Comparison of ENCODE assay signal across 12 cellular contexts in the genomic region with DNA sequence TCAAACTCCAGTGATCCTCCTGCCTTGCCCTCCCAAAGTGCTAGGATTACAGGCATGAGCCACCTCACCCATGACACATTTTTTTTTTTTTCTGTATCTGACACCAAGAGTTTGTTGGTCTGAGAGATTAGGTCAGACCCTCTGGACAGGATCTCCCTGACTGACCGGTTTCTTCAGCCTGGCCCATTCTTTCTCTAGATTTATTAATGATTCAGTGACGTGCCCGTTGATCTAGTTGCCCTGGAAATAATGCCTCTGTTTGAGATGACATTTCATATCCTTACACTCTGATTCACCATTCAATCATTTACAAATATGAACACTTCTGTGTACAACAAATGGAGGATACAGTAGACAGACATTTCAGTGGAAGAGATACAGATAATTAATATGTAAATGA. TPM values are rescaled to one million over a fixed set of nuclear protein-coding genes. Genes with fewer than 3 reads are reported as not detected.
DNase-seq lines count a peak whose midpoint lies in the region; ATAC-seq, FAIRE-seq and TF ChIP-seq lines count a peak whose summit lies in the region.
"Had no signal": no experiment of that assay in that cellular context is flagged by ENCODE, and none has a peak within 500 bp of the region (broad histone marks: within the 10 kb centered on the region; RNA-seq: fewer than 3 reads in every experiment).

No MANE protein-coding gene starts in this region.

- H4K20me1 ChIP-seq in GM23248 (ENCODE audit: insufficient read depth) (no peaks in the 10 kb centered on the region), keratinocyte (ENCODE audit: control insufficient read depth, extremely low read depth, insufficient read depth, low read length) (no peaks in the 10 kb centered on the region)

- H3K79me2 ChIP-seq in GM23248 (ENCODE audit: insufficient read depth) = peaks cover 36% of the 10 kb centered on the region
- H3K79me2 ChIP-seq in keratinocyte (ENCODE audit: control insufficient read depth, insufficient read depth, low read length) = peaks cover 30% of the 10 kb centered on the region

- H3K4me1 Mint-ChIP-seq in CD4-positive, CD25-positive, alpha-beta regulatory T cell = peaks cover 9 to 34% (median 23%) of the 10 kb centered on the region in 4 donors
- H3K4me1 Mint-ChIP-seq in activated B cell treated with CpG ODN at 0.5 μM for 24 hours = peaks cover 34% of the 10 kb centered on the region

- peaks cover 0 to 3% (median 0%) of the 10 kb centered on the region in 7 donors for H3K9me3 Mint-ChIP-seq in CD4-positive, CD25-positive, alpha-beta regulatory T cell
- peaks cover 3% of the 10 kb centered on the region for H3K9me3 Mint-ChIP-seq in activated B cell treated with CpG ODN at 0.5 μM for 24 hours

- intact Hi-C loops in activated B cell treated with CpG ODN at 0.5 μM for 24 hours (cut with micrococcal nuclease) (loop anchor here (1.0 to 2.0 kb wide), 3 partner anchors 43 to 387 kb away; a partner anchor contains a TSS), testis (cut with DNase I; ENCODE audit: low total_unique reads) (no loop called here), left lung (cut with DNase I) (no loop called here)

- no peaks in the 10 kb centered on the region for H3K9me1 ChIP-seq in keratinocyte (ENCODE audit: control insufficient read depth, extremely low read depth, insufficient read depth, low read length)

- no peaks in the 10 kb centered on the region for H3K36me3 ChIP-seq in CD4-positive, CD25-positive, alpha-beta regulatory T cell (ENCODE audit: control insufficient read depth, insufficient read depth, low read length)
- H3K36me3 ChIP-seq in GM23248 (ENCODE audit: low read depth) (no peaks in the 10 kb centered on the region), keratinocyte (ENCODE audit: control insufficient read depth in 2 of 2, extremely low read depth in 1 of 2, insufficient read depth in 2 of 2, low read length in 2 of 2) (no peaks in the 10 kb centered on the region), testis (ENCODE audit: low read depth, missing control alignments) (no peaks in the 10 kb centered on the region), left lung (no peaks in the 10 kb centered on the region)
- H3K36me3 ChIP-seq: spleen had no signal

- no peaks in the 10 kb centered on the region for H3K9me3 ChIP-seq in CD4-positive, CD25-positive, alpha-beta regulatory T cell (ENCODE audit: control insufficient read depth in 2 of 2, low read length in 2 of 2)
- H3K9me3 ChIP-seq in GM23248 (ENCODE audit: low read depth) = no peaks in the 10 kb centered on the region
- H3K9me3 ChIP-seq in keratinocyte (ENCODE audit: control insufficient read depth, low read depth, low read length) = no peaks in the 10 kb centered on the region
- H3K9me3 ChIP-seq in testis = no peaks in the 10 kb centered on the region
- peaks cover 0 to 3% of the 10 kb centered on the region in 2 donors for H3K9me3 ChIP-seq in left lung
- H3K9me3 ChIP-seq: SJSA1 had no signal

- H2AFZ ChIP-seq in GM23248 (no peak overlapping the region), keratinocyte (ENCODE audit: control insufficient read depth, low read length) (no peak overlapping the region)

- H3K27me3 ChIP-seq in CD4-positive, CD25-positive, alpha-beta regulatory T cell (ENCODE audit: control insufficient read depth, insufficient read depth, low read length) = no peaks in the 10 kb centered on the region
- H3K27me3 ChIP-seq in GM23248 (replicated peaks; ENCODE audit: insufficient read depth) (no peaks in the 10 kb centered on the region), keratinocyte (ENCODE audit: control insufficient read depth, extremely low read depth, insufficient read depth, low read length) (no peaks in the 10 kb centered on the region), testis (no peaks in the 10 kb centered on the region), left lung (peaks cover 0 to 9% of the 10 kb centered on the region in 2 donors)
- H3K27me3 ChIP-seq: SJSA1 had no signal

- H3K4me3 ChIP-seq in CD4-positive, CD25-positive, alpha-beta regulatory T cell (ENCODE audit: low read depth, low read length) = no peak overlapping the region
- H3K4me3 ChIP-seq in GM23248 (no peak overlapping the region), keratinocyte (ENCODE audit: control insufficient read depth in 2 of 3, extremely low read depth in 1 of 3, insufficient read depth in 2 of 3, low read depth in 1 of 3, low read length in 3 of 3) (no peak overlapping the region), testis (no peak overlapping the region), left lung (no peak overlapping the region)
- H3K4me3 ChIP-seq: GM12878, SJSA1 had no signal

- DNase-seq in CD4-positive, CD25-positive, alpha-beta regulatory T cell = no peak
- peak; percentile 51 for DNase-seq in GM23248
- no peak for DNase-seq in activated B cell treated with CpG ODN at 0.5 μM for 24 hours
- no peak for DNase-seq in keratinocyte (ENCODE audit: low read depth, low spot score)
- DNase-seq in activated effector memory CD4-positive, alpha-beta T cell treated with anti-CD3 and anti-CD28 coated beads, Interleukin-2, amount 50 U/mL, for 16 hours = no peak
- DNase-seq in testis = no peak
- DNase-seq in left lung = no peak
- no peak for DNase-seq in activated CD4-positive, CD25-positive, alpha-beta regulatory T cell treated with anti-CD3 and anti-CD28 coated beads, Interleukin-2, amount 50 U/mL, for 72 hours
- DNase-seq: NCI-H510A, spleen had no signal

- no peak overlapping the region for H3K9ac ChIP-seq in GM23248
- no peak overlapping the region for H3K9ac ChIP-seq in keratinocyte (ENCODE audit: control insufficient read depth, extremely low read depth, insufficient read depth, low read length)

- no peak for ATAC-seq in CD4-positive, CD25-positive, alpha-beta regulatory T cell (ENCODE audit: low read depth in 2 of 2)
- no peak for ATAC-seq in activated B cell treated with CpG ODN at 0.5 μM for 24 hours (ENCODE audit: low read depth)
- ATAC-seq in left lung = no peak

- CTCF ChIA-PET in activated B cell treated with CpG ODN at 0.5 μM for 24 hours (lab: Charles Lee) = no interaction called here

- peak overlapping the region; percentile 15 to 97 (median 75) for H3K4me3 Mint-ChIP-seq in CD4-positive, CD25-positive, alpha-beta regulatory T cell
- peak overlapping the region; percentile 91 for H3K4me3 Mint-ChIP-seq in activated B cell treated with CpG ODN at 0.5 μM for 24 hours

- H3K4me1 ChIP-seq in CD4-positive, CD25-positive, alpha-beta regulatory T cell (ENCODE audit: control insufficient read depth, insufficient read depth, low read length, poor library complexity, severe bottlenecking) = peaks cover 22% of the 10 kb centered on the region
- H3K4me1 ChIP-seq in GM23248 (ENCODE audit: insufficient read depth) = peaks cover 26% of the 10 kb centered on the region
- peaks cover 28% of the 10 kb centered on the region for H3K4me1 ChIP-seq in keratinocyte (ENCODE audit: control insufficient read depth, extremely low read depth, insufficient read depth, low read length)
- peaks cover 8% of the 10 kb centered on the region for H3K4me1 ChIP-seq in testis
- H3K4me1 ChIP-seq in left lung = peaks cover 9 to 21% of the 10 kb centered on the region in 2 donors

- in situ Hi-C loops in GM23248 (cut with MboI) = no loop called here

- H3F3A ChIP-seq in GM23248 (ENCODE audit: insufficient read depth) = peaks cover 13% of the 10 kb centered on the region

- POLR2A ChIA-PET in activated B cell treated with CpG ODN at 0.5 μM for 24 hours (lab: Charles Lee) = no interaction called here

- peak overlapping the region in 1 of 3 donors; percentile 1 for H3K27ac Mint-ChIP-seq in CD4-positive, CD25-positive, alpha-beta regulatory T cell
- H3K27ac Mint-ChIP-seq in activated B cell treated with CpG ODN at 0.5 μM for 24 hours = no peak overlapping the region

- no peak for TF ChIP-seq POLR2A in testis (IDR thresholded peaks at IDR 0.05)

- H3K9me2 ChIP-seq in GM23248 (ENCODE audit: insufficient read depth) = no peaks in the 10 kb centered on the region

- H3K36me3 Mint-ChIP-seq in CD4-positive, CD25-positive, alpha-beta regulatory T cell = peaks cover 7% of the 10 kb centered on the region
- peaks cover 8% of the 10 kb centered on the region for H3K36me3 Mint-ChIP-seq in activated B cell treated with CpG ODN at 0.5 μM for 24 hours (ENCODE audit: low read depth)

- dilution Hi-C loops in keratinocyte (cut with MboI; ENCODE audit: extremely low pct_ligation_motif_present, low sequenced_read_pairs) = no loop called here

- H3K4me2 ChIP-seq in GM23248 (ENCODE audit: unreplicated experiment) (no peak overlapping the region), keratinocyte (ENCODE audit: control insufficient read depth, extremely low read depth, insufficient read depth, low read depth, low read length) (no peak overlapping the region)

- no peak overlapping the region for H3K27ac ChIP-seq in CD4-positive, CD25-positive, alpha-beta regulatory T cell (ENCODE audit: insufficient read depth, low read length, poor library complexity, severe bottlenecking)
- H3K27ac ChIP-seq in GM23248 (peak overlapping the region; percentile 33; the same call in 1 of the 2 replicates), keratinocyte (ENCODE audit: control insufficient read depth, insufficient read depth, low read length) (peak overlapping the region; percentile 25), testis (no peak overlapping the region), left lung (no peak overlapping the region)
- H3K27ac ChIP-seq: SJSA1 had no signal

- WGBS in GM23248 (ENCODE audit: low coverage in 1 of 2, low lambda C conversion rate in 2 of 2, missing lambda C conversion rate in 2 of 2), 2 experiments = 54 to 69% methylated on average over 3 of the region's 3 CpGs
- 76 to 78% methylated on average over 3 of the region's 3 CpGs for WGBS in testis, 2 donors

- FAIRE-seq in keratinocyte (lab: Jason Lieb, UNC) = no peak
- FAIRE-seq: GM12878 had no signal

- H3K27me3 Mint-ChIP-seq in CD4-positive, CD25-positive, alpha-beta regulatory T cell = peaks cover 2% of the 10 kb centered on the region
- H3K27me3 Mint-ChIP-seq in activated B cell treated with CpG ODN at 0.5 μM for 24 hours = peaks cover 6% of the 10 kb centered on the region

- no peak for TF ChIP-seq CTCF in activated B cell treated with CpG ODN at 0.5 μM for 24 hours (IDR thresholded peaks at IDR 0.05)
- no peak for TF ChIP-seq CTCF in keratinocyte (optimal IDR thresholded peaks at IDR 0.05 in 1 of 3, IDR thresholded peaks at IDR 0.05 in 1 of 3, conservative IDR thresholded peaks at IDR 0.05 in 1 of 3; ENCODE audit: extremely low read depth in 1 of 3, insufficient read depth in 2 of 3, low read length in 3 of 3)
- no peak for TF ChIP-seq CTCF in testis (IDR thresholded peaks at IDR 0.05)
- TF ChIP-seq CTCF in left lung (IDR thresholded peaks at IDR 0.05) = no peak

RNA-seq across cellular contexts. Expression of a gene that starts 1.4 kb away (rescaled TPM):
- total RNA-seq in CD4-positive, CD25-positive, alpha-beta regulatory T cell = 14.2 TPM
- 10 to 100 TPM in 1 of 4 donors, 1 to 10 TPM in 3; 3.3 to 12.6 (median 6.4) TPM for polyA plus RNA-seq in CD4-positive, CD25-positive, alpha-beta regulatory T cell
- total RNA-seq in GM23248 (2014; rRNA removed; shearing (Covaris generic)) = 4.1 and 9.4 TPM in 2 replicates
- polyA plus RNA-seq in GM23248 (2016; fragmentation: Nextera tagmentation; extraction: Ambion mirVana) (5.3 and 7.1 TPM in 2 replicates), keratinocyte (2.9 to 6.8 TPM (median 3.8 TPM) in 3 replicates), testis (ENCODE audit: insufficient read depth, low read depth, low replicate concordance) (17.2 TPM)
- total RNA-seq in activated B cell treated with CpG ODN at 0.5 μM for 24 hours (17.0 and 21.0 TPM in 2 replicates), testis (10 to 100 TPM; 23.1 to 24.2 TPM), left lung (1 to 10 TPM; 7.4 to 9.0 TPM)
- 9.8 TPM for polyA plus RNA-seq in keratinocyte (2011; ENCODE audit: low read depth)
- polyA plus RNA-seq in keratinocyte (2011; cell fraction: cytosol; rRNA removed) = 2.8 and 3.5 TPM in 2 replicates
- 11.0 and 11.2 TPM in 2 replicates for polyA plus RNA-seq in keratinocyte (2011; cell fraction: nucleus; rRNA removed)
- 6.3 and 13.2 TPM in 2 replicates for polyA plus RNA-seq in keratinocyte (2012; ENCODE audit: low replicate concordance)
- 3.0 to 4.8 TPM (median 3.7 TPM) in 3 replicates for polyA minus RNA-seq in keratinocyte
- polyA minus RNA-seq in keratinocyte (2011; cell fraction: cytosol; rRNA and poly(A)+ RNA removed) = 4.4 TPM
- 3.8 and 5.4 TPM in 2 replicates for polyA minus RNA-seq in keratinocyte (2011; cell fraction: nucleus; rRNA and poly(A)+ RNA removed)

RNA-seq across cellular contexts. Expression of a gene that starts 23.9 kb away (rescaled TPM):
- 30.2 TPM for total RNA-seq in CD4-positive, CD25-positive, alpha-beta regulatory T cell
- polyA plus RNA-seq in CD4-positive, CD25-positive, alpha-beta regulatory T cell = 1 to 10 TPM; 2.7 to 5.3 (median 4.7) TPM
- 8.6 and 11.3 TPM in 2 replicates for total RNA-seq in GM23248 (2014; rRNA removed; shearing (Covaris generic))
- polyA plus RNA-seq in GM23248 (2016; fragmentation: Nextera tagmentation; extraction: Ambion mirVana) = 3.5 and 3.6 TPM in 2 replicates
- total RNA-seq in activated B cell treated with CpG ODN at 0.5 μM for 24 hours = 28.5 and 34.1 TPM in 2 replicates
- 4.2 to 6.0 TPM (median 5.0 TPM) in 3 replicates for polyA plus RNA-seq in keratinocyte
- polyA plus RNA-seq in keratinocyte (2011; ENCODE audit: low read depth) = 3.2 TPM
- 2.2 and 2.5 TPM in 2 replicates for polyA plus RNA-seq in keratinocyte (2011; cell fraction: cytosol; rRNA removed)
- 17.2 and 24.1 TPM in 2 replicates for polyA plus RNA-seq in keratinocyte (2011; cell fraction: nucleus; rRNA removed)
- 3.8 and 3.9 TPM in 2 replicates for polyA plus RNA-seq in keratinocyte (2012; ENCODE audit: low replicate concordance)
- polyA minus RNA-seq in keratinocyte = 4.0 to 5.4 TPM (median 4.8 TPM) in 3 replicates
- polyA minus RNA-seq in keratinocyte (2011; cell fraction: cytosol; rRNA and poly(A)+ RNA removed) = 3.6 TPM
- 6.8 and 8.3 TPM in 2 replicates for polyA minus RNA-seq in keratinocyte (2011; cell fraction: nucleus; rRNA and poly(A)+ RNA removed)
- 10 to 100 TPM; 30.5 to 41.1 TPM for total RNA-seq in testis
- polyA plus RNA-seq in testis (ENCODE audit: insufficient read depth, low read depth, low replicate concordance) = 15.0 TPM
- 10 to 100 TPM; 11.5 to 12.0 TPM for total RNA-seq in left lung

RNA-seq across cellular contexts. Expression of a gene that starts 42.7 kb away (rescaled TPM):
- total RNA-seq in CD4-positive, CD25-positive, alpha-beta regulatory T cell = 18.6 TPM
- polyA plus RNA-seq in CD4-positive, CD25-positive, alpha-beta regulatory T cell = 1 to 10 TPM in 3 of 4 donors, under 1 TPM in 1; 0.83 to 1.4 (median 1.2) TPM
- 23.3 and 24.1 TPM in 2 replicates for total RNA-seq in GM23248 (2014; rRNA removed; shearing (Covaris generic))
- polyA plus RNA-seq in GM23248 (2016; fragmentation: Nextera tagmentation; extraction: Ambion mirVana) (2.4 and 2.8 TPM in 2 replicates), keratinocyte (12.1 to 14.7 TPM (median 13.1 TPM) in 3 replicates), testis (ENCODE audit: insufficient read depth, low read depth, low replicate concordance) (9.6 TPM)
- total RNA-seq in activated B cell treated with CpG ODN at 0.5 μM for 24 hours (21.6 and 21.7 TPM in 2 replicates), testis (10 to 100 TPM; 12.2 to 17.6 TPM), left lung (10 to 100 TPM; 20.1 to 20.3 TPM)
- 17.7 TPM for polyA plus RNA-seq in keratinocyte (2011; ENCODE audit: low read depth)
- polyA plus RNA-seq in keratinocyte (2011; cell fraction: cytosol; rRNA removed) = 6.2 and 11.1 TPM in 2 replicates
- 17.1 and 20.9 TPM in 2 replicates for polyA plus RNA-seq in keratinocyte (2011; cell fraction: nucleus; rRNA removed)
- 14.2 and 15.5 TPM in 2 replicates for polyA plus RNA-seq in keratinocyte (2012; ENCODE audit: low replicate concordance)
- 12.0 to 20.6 TPM (median 14.4 TPM) in 3 replicates for polyA minus RNA-seq in keratinocyte
- polyA minus RNA-seq in keratinocyte (2011; cell fraction: cytosol; rRNA and poly(A)+ RNA removed) = 26.1 TPM
- 23.6 and 34.1 TPM in 2 replicates for polyA minus RNA-seq in keratinocyte (2011; cell fraction: nucleus; rRNA and poly(A)+ RNA removed)

Comparison
In these comparisons a context has a peak if more than half of its experiments do, and no peak if none do; other contexts are left out.
1. H3K27ac ChIP-seq: peak in GM23248 (single experiment) and keratinocyte (single experiment); none in CD4-positive, CD25-positive, alpha-beta regulatory T cell (single experiment), testis (0 of 2) and left lung (0 of 2).